ENCODE assay signal across 1 cellular context in the genomic region with DNA sequence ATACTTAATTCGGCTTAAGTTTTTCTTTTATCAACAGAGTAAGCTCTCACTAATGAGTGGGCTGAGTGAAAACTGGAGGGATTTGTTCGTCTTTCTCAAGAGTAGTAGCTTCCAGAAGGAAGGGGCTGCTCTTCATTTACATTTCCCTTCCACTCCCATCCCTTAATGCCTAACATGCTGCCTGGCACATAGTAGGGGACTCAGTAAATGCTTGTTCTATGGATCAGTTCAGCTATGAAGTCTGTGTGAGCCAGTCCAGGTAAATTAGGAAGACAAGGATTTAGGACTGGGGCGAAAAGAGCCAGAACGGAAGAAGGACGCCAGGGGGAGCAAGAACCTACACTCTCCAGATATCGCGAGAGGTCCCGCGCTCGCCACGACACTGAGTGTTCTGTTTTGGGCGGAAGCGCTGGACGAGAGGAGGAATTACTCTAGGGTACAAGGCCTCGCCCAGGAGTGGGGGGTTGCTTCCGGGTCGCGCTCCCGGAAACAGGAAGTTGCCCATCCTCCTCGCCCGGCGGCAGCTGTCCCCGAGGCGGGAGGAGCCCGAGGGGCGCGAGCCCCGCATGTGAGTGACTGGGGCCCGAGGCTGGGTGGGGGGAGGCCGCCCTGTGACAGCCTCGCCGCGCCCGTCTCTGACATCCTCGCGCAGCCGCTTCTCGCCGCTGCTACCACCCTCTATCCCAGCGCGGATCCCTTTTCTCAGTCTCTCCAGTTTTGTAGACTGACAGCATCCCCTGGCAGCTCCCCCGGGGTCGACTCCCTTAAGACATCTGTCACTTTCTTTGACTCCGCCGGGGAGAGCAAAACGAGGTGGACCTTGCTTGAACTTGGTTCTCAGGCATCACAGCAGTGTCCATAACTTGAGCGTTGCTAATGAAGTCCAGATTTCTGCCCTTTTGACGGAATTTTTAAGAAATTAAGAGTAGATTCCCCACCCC.
TF ChIP-seq lines count a peak whose summit lies in the region.

A gene with protein sequence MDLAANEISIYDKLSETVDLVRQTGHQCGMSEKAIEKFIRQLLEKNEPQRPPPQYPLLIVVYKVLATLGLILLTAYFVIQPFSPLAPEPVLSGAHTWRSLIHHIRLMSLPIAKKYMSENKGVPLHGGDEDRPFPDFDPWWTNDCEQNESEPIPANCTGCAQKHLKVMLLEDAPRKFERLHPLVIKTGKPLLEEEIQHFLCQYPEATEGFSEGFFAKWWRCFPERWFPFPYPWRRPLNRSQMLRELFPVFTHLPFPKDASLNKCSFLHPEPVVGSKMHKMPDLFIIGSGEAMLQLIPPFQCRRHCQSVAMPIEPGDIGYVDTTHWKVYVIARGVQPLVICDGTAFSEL (plus strand): TSS at position 492 of the 941 bp plus-strand sequence. CDS start 13,493 bp downstream, outside the sequence.

TF ChIP-seq in HepG2, 621 proteins besides CTCF, POLR2A, EP300 and RAD21 (continued from another document and continues in another):
- TF ChIP-seq, protein P1, sequence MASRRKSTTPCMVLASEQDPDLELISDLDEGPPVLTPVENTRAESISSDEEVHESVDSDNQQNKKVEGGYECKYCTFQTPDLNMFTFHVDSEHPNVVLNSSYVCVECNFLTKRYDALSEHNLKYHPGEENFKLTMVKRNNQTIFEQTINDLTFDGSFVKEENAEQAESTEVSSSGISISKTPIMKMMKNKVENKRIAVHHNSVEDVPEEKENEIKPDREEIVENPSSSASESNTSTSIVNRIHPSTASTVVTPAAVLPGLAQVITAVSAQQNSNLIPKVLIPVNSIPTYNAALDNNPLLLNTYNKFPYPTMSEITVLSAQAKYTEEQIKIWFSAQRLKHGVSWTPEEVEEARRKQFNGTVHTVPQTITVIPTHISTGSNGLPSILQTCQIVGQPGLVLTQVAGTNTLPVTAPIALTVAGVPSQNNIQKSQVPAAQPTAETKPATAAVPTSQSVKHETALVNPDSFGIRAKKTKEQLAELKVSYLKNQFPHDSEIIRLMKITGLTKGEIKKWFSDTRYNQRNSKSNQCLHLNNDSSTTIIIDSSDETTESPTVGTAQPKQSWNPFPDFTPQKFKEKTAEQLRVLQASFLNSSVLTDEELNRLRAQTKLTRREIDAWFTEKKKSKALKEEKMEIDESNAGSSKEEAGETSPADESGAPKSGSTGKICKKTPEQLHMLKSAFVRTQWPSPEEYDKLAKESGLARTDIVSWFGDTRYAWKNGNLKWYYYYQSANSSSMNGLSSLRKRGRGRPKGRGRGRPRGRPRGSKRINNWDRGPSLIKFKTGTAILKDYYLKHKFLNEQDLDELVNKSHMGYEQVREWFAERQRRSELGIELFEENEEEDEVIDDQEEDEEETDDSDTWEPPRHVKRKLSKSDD (CRISPR knock-in tag; IDR thresholded peaks at IDR 0.05; ENCODE audit: low read depth), result peak; percentile 80; the same call in 1 of the 2 replicates
- no peak for TF ChIP-seq SCMH1 (CRISPR knock-in tag; IDR thresholded peaks at IDR 0.05; ENCODE audit: borderline replicate concordance)
- peak; percentile 92 for TF ChIP-seq ZNF792 (CRISPR knock-in tag; IDR thresholded peaks at IDR 0.05)
- peak; percentile 100 for TF ChIP-seq NR2C2 (CRISPR knock-in tag; IDR thresholded peaks at IDR 0.05; ENCODE audit: borderline replicate concordance)
- no peak; the same call in 1 of the 2 replicates for TF ChIP-seq ZBTB42 (CRISPR knock-in tag; IDR thresholded peaks at IDR 0.05)
- TF ChIP-seq, protein P2, sequence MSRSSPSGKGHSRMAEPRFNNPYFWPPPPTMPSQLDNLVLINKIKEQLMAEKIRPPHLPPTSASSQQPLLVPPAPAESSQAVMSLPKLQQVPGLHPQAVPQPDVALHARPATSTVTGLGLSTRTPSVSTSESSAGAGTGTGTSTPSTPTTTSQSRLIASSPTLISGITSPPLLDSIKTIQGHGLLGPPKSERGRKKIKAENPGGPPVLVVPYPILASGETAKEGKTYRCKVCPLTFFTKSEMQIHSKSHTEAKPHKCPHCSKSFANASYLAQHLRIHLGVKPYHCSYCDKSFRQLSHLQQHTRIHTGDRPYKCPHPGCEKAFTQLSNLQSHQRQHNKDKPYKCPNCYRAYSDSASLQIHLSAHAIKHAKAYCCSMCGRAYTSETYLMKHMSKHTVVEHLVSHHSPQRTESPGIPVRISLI (CRISPR knock-in tag; IDR thresholded peaks at IDR 0.05; ENCODE audit: borderline replicate concordance), result 0 out of 2 replicates have a peak, but pooled peaks have one; percentile 63
- peak; percentile 96 for TF ChIP-seq ZSCAN9 (CRISPR knock-in tag; IDR thresholded peaks at IDR 0.05; ENCODE audit: borderline replicate concordance)
- TF ChIP-seq, protein P3, sequence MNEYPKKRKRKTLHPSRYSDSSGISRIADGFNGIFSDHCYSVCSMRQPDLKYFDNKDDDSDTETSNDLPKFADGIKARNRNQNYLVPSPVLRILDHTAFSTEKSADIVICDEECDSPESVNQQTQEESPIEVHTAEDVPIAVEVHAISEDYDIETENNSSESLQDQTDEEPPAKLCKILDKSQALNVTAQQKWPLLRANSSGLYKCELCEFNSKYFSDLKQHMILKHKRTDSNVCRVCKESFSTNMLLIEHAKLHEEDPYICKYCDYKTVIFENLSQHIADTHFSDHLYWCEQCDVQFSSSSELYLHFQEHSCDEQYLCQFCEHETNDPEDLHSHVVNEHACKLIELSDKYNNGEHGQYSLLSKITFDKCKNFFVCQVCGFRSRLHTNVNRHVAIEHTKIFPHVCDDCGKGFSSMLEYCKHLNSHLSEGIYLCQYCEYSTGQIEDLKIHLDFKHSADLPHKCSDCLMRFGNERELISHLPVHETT (CRISPR knock-in tag; conservative IDR thresholded peaks at IDR 0.05), result peak; percentile 92
- 0 out of 2 replicates have a peak, but pooled peaks have one; percentile 33 for TF ChIP-seq ZNF850 (CRISPR knock-in tag; conservative IDR thresholded peaks at IDR 0.05)
- TF ChIP-seq MBD4 (IDR thresholded peaks at IDR 0.05; ENCODE audit: borderline replicate concordance, low read length), result no peak
- no peak; the same call in 1 of the 2 replicates for TF ChIP-seq ZFP36L2 (CRISPR knock-in tag; IDR thresholded peaks at IDR 0.05)
- TF ChIP-seq, protein P4, sequence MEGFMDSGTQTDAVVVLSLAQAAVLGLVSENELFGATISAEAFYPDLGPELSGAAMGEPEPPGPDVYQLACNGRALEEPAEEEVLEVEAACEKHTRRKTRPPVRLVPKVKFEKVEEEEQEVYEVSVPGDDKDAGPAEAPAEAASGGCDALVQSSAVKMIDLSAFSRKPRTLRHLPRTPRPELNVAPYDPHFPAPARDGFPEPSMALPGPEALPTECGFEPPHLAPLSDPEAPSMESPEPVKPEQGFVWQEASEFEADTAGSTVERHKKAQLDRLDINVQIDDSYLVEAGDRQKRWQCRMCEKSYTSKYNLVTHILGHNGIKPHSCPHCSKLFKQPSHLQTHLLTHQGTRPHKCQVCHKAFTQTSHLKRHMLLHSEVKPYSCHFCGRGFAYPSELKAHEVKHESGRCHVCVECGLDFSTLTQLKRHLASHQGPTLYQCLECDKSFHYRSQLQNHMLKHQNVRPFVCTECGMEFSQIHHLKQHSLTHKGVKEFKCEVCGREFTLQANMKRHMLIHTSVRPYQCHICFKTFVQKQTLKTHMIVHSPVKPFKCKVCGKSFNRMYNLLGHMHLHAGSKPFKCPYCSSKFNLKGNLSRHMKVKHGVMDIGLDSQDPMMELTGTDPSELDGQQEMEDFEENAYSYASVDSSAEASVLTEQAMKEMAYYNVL (CRISPR knock-in tag; IDR thresholded peaks at IDR 0.05; ENCODE audit: borderline replicate concordance), result peak; percentile 45; the same call in 1 of the 2 replicates
- TF ChIP-seq ATF7-NPFF (CRISPR knock-in tag; IDR thresholded peaks at IDR 0.05; ENCODE audit: low read depth), result peak; percentile 96
- TF ChIP-seq, protein P5, sequence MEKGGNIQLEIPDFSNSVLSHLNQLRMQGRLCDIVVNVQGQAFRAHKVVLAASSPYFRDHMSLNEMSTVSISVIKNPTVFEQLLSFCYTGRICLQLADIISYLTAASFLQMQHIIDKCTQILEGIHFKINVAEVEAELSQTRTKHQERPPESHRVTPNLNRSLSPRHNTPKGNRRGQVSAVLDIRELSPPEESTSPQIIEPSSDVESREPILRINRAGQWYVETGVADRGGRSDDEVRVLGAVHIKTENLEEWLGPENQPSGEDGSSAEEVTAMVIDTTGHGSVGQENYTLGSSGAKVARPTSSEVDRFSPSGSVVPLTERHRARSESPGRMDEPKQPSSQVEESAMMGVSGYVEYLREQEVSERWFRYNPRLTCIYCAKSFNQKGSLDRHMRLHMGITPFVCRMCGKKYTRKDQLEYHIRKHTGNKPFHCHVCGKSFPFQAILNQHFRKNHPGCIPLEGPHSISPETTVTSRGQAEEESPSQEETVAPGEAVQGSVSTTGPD (CRISPR knock-in tag; IDR thresholded peaks at IDR 0.05), result no peak
- no peak for TF ChIP-seq PHB2 (IDR thresholded peaks at IDR 0.05; ENCODE audit: partially characterized antibody)
- TF ChIP-seq REPIN1 (CRISPR knock-in tag; IDR thresholded peaks at IDR 0.05; ENCODE audit: borderline replicate concordance, low read depth), result peak; percentile 93
- TF ChIP-seq PAWR (CRISPR knock-in tag; IDR thresholded peaks at IDR 0.05; ENCODE audit: borderline replicate concordance), result no peak
- TF ChIP-seq, protein P6, sequence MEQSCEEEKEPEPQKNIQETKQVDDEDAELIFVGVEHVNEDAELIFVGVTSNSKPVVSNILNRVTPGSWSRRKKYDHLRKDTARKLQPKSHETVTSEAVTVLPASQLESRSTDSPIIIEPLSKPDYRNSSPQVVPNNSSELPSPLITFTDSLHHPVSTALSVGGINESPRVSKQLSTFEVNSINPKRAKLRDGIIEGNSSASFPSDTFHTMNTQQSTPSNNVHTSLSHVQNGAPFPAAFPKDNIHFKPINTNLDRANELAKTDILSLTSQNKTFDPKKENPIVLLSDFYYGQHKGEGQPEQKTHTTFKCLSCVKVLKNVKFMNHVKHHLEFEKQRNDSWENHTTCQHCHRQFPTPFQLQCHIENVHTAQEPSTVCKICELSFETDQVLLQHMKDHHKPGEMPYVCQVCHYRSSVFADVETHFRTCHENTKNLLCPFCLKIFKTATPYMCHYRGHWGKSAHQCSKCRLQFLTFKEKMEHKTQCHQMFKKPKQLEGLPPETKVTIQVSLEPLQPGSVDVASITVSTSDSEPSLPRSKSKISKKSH (CRISPR knock-in tag; IDR thresholded peaks at IDR 0.05; ENCODE audit: borderline replicate concordance), result peak; percentile 91
- peak; percentile 75; the same call in 1 of the 2 replicates for TF ChIP-seq ZNF567 (CRISPR knock-in tag; IDR thresholded peaks at IDR 0.05; ENCODE audit: borderline replicate concordance)
- TF ChIP-seq ZNF256 (CRISPR knock-in tag; conservative IDR thresholded peaks at IDR 0.05), result 0 out of 2 replicates have a peak, but pooled peaks have one; percentile 24
- TF ChIP-seq KAT7 (CRISPR knock-in tag; IDR thresholded peaks at IDR 0.05; ENCODE audit: borderline replicate concordance), result peak; percentile 97
- TF ChIP-seq, protein P7, sequence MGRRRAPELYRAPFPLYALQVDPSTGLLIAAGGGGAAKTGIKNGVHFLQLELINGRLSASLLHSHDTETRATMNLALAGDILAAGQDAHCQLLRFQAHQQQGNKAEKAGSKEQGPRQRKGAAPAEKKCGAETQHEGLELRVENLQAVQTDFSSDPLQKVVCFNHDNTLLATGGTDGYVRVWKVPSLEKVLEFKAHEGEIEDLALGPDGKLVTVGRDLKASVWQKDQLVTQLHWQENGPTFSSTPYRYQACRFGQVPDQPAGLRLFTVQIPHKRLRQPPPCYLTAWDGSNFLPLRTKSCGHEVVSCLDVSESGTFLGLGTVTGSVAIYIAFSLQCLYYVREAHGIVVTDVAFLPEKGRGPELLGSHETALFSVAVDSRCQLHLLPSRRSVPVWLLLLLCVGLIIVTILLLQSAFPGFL (CRISPR knock-in tag; IDR thresholded peaks at IDR 0.05), result no peak
- peak in 1 of 2 experiments; percentile 19; a peak in 1 of 4 replicates for TF ChIP-seq NR2F1 (CRISPR knock-in tag; IDR thresholded peaks at IDR 0.05)
- TF ChIP-seq SOX6 (IDR thresholded peaks at IDR 0.05), result no peak
- peak; percentile 87 for TF ChIP-seq SOX6 (CRISPR knock-in tag; IDR thresholded peaks at IDR 0.05)
- peak; percentile 83 for TF ChIP-seq ISL2 (CRISPR knock-in tag; IDR thresholded peaks at IDR 0.05)
- TF ChIP-seq KDM4B (CRISPR knock-in tag; IDR thresholded peaks at IDR 0.05), result peak; percentile 94
- TF ChIP-seq HNF4A (CRISPR knock-in tag; IDR thresholded peaks at IDR 0.05), result peak; percentile 62
- TF ChIP-seq, protein P8, sequence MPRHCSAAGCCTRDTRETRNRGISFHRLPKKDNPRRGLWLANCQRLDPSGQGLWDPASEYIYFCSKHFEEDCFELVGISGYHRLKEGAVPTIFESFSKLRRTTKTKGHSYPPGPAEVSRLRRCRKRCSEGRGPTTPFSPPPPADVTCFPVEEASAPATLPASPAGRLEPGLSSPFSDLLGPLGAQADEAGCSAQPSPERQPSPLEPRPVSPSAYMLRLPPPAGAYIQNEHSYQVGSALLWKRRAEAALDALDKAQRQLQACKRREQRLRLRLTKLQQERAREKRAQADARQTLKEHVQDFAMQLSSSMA (CRISPR knock-in tag; IDR thresholded peaks at IDR 0.05), result peak; percentile 95; the same call in 1 of the 2 replicates
- peak; percentile 97 for TF ChIP-seq ZNF556 (CRISPR knock-in tag; IDR thresholded peaks at IDR 0.05; ENCODE audit: borderline replicate concordance)
- TF ChIP-seq, protein P9, sequence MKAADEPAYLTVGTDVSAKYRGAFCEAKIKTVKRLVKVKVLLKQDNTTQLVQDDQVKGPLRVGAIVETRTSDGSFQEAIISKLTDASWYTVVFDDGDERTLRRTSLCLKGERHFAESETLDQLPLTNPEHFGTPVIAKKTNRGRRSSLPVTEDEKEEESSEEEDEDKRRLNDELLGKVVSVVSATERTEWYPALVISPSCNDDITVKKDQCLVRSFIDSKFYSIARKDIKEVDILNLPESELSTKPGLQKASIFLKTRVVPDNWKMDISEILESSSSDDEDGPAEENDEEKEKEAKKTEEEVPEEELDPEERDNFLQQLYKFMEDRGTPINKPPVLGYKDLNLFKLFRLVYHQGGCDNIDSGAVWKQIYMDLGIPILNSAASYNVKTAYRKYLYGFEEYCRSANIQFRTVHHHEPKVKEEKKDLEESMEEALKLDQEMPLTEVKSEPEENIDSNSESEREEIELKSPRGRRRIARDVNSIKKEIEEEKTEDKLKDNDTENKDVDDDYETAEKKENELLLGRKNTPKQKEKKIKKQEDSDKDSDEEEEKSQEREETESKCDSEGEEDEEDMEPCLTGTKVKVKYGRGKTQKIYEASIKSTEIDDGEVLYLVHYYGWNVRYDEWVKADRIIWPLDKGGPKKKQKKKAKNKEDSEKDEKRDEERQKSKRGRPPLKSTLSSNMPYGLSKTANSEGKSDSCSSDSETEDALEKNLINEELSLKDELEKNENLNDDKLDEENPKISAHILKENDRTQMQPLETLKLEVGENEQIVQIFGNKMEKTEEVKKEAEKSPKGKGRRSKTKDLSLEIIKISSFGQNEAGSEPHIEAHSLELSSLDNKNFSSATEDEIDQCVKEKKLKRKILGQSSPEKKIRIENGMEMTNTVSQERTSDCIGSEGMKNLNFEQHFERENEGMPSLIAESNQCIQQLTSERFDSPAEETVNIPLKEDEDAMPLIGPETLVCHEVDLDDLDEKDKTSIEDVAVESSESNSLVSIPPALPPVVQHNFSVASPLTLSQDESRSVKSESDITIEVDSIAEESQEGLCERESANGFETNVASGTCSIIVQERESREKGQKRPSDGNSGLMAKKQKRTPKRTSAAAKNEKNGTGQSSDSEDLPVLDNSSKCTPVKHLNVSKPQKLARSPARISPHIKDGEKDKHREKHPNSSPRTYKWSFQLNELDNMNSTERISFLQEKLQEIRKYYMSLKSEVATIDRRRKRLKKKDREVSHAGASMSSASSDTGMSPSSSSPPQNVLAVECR (CRISPR knock-in tag; IDR thresholded peaks at IDR 0.05; ENCODE audit: borderline replicate concordance), result peak; percentile 99
- TF ChIP-seq, protein P10, sequence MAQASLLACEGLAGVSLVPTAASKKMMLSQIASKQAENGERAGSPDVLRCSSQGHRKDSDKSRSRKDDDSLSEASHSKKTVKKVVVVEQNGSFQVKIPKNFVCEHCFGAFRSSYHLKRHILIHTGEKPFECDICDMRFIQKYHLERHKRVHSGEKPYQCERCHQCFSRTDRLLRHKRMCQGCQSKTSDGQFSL (CRISPR knock-in tag; IDR thresholded peaks at IDR 0.05), result peak; percentile 94
